In genomic region chr4:91222019-91222418, GRCh38 we compare ENCODE assay signal across 22 cellular contexts.
"Had no signal": no experiment of that assay in that cellular context is flagged by ENCODE, and none has a peak within 500 bp of the region (broad histone marks: within the 10 kb centered on the region; RNA-seq: fewer than 3 reads in every experiment).

No MANE protein-coding gene starts in this region.

- H3K27me3 ChIP-seq: MG63 had no signal

- H3K27ac ChIP-seq: RWPE1 had no signal

- FAIRE-seq: HepG2 had no signal

- H3K9ac ChIP-seq: SK-N-SH had no signal

- ATAC-seq: HepG2, Panc1, PC-3 had no signal

- H3K4me3 ChIP-seq: MG63 had no signal

- DNase-seq: IMR-90, Karpas-422, KG1, MG63, NCI-H1092, NCI-H1105 treated with DMSO at 0.1 percent for 48 hours, NCI-H1417 treated with DMSO at 0.1 percent for 48 hours, NCI-H146, NCI-H1694 treated with DMSO at 0.1 percent for 48 hours, NCI-H1930, NCI-H2081, NCI-H2107, NCI-H2227 treated with DMSO at 0.1 percent for 48 hours, NCI-H524, NCI-H526 treated with DMSO at 0.1 percent for 48 hours, NCI-H774, PC-3, SHP77, SK-N-SH had no signal

- H3K4me2 ChIP-seq: SK-N-SH had no signal

- H3K36me3 ChIP-seq: MG63 had no signal

- H3K9me3 ChIP-seq: MG63, SK-N-SH had no signal
